In the genomic region with DNA sequence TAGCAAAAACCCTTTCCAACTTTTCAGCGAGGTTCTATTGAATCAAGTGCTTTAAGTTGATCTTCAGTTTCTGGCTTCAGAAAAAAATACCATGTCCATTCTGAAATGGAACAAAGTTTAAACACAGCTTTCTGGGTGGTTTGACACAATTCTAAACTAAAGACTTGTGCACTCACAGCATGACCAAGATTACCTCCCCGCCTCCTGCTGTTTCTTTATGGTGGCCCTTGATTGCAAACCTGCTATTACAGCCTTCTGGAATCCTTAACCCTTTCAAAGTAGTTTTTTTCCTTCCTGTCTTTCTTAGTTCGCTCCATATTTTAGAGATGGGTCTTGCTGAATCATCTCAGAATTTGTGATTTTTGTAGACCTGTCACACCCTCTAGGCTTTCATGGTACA, we compare ENCODE assay signal across 20 cellular contexts.
A peak's percentile ranks its signal among the peaks of the same experiment; 100 is the strongest.
DNase-seq lines count a peak whose midpoint lies in the region; ATAC-seq, FAIRE-seq and TF ChIP-seq lines count a peak whose summit lies in the region.
"Had no signal": no experiment of that assay in that cellular context is flagged by ENCODE, and none has a peak within 500 bp of the region (broad histone marks: within the 10 kb centered on the region; RNA-seq: fewer than 3 reads in every experiment).

No MANE protein-coding gene starts in this region.

- FAIRE-seq in H1 (lab: Jason Lieb, UNC), result peak; percentile 50
- FAIRE-seq: H54 had no signal

- no peak overlapping the region for H2AK5ac ChIP-seq in H1 (ENCODE audit: low read depth, low read length)

- WGBS in H1 (ENCODE audit: extremely low coverage in 1 of 2, insufficient coverage in 1 of 2, insufficient read length in 1 of 2, insufficient replicate concordance in 2 of 2, low coverage in 1 of 2, low lambda C conversion rate in 2 of 2, missing lambda C conversion rate in 1 of 2), 2 experiments, result 47% methylated on average over 3 of the region's 3 CpGs; no CpG with 5 or more reads in 1 of the 2 experiments

- H3K14ac ChIP-seq in H1 (ENCODE audit: insufficient read length), result no peak overlapping the region

- H3F3A ChIP-seq in neural progenitor cell (ENCODE audit: low read depth), result peaks cover 35% of the 10 kb centered on the region

- H3K4me3 Mint-ChIP-seq in neural progenitor cell, result no peak overlapping the region
- H3K4me3 Mint-ChIP-seq in naive thymus-derived CD8-positive, alpha-beta T cell, result no peak overlapping the region
- H3K4me3 Mint-ChIP-seq in activated T-cell treated with anti-CD3 and anti-CD28 coated beads, Interleukin-2, amount 50 U/mL, for 24 hours, result no peak overlapping the region
- H3K4me3 Mint-ChIP-seq: CD14-positive monocyte had no signal

- no peak for ATAC-seq in naive thymus-derived CD8-positive, alpha-beta T cell

- H4K8ac ChIP-seq in H1 (ENCODE audit: extremely low read depth, insufficient read depth, low read length), result no peak overlapping the region

- H2BK120ac ChIP-seq in H1 (replicated peaks; ENCODE audit: low read depth, low read length), result no peak overlapping the region

- H3K4me3 ChIP-seq in H7 (ENCODE audit: insufficient read depth, low read depth, low read length) (no peak overlapping the region), H1 (ENCODE audit: extremely low read depth in 1 of 4, insufficient read depth in 2 of 4, low read depth in 3 of 4, low read length in 4 of 4) (no peak overlapping the region), neural progenitor cell (peak overlapping the region; percentile 27)
- H3K4me3 ChIP-seq: PC-9 had no signal

- no peak overlapping the region for H2BK15ac ChIP-seq in H1 (ENCODE audit: low read length)

- no peak for TF ChIP-seq CTCF in H1 (IDR thresholded peaks at IDR 0.05; ENCODE audit: control extremely low read depth in 1 of 3, insufficient read depth in 1 of 3, low read depth in 1 of 3, low read length in 3 of 3)
- no peak for TF ChIP-seq CTCF in neural progenitor cell (IDR thresholded peaks at IDR 0.05)

- POLR2A ChIA-PET in H1 (lab: Charles Lee; ENCODE audit: partially characterized antibody), result no interaction called here
- POLR2A ChIA-PET in naive thymus-derived CD8-positive, alpha-beta T cell (lab: Charles Lee), result no interaction called here

- no peak for TF ChIP-seq POLR2A in H1 (IDR thresholded peaks at IDR 0.05; ENCODE audit: control extremely low read depth in 1 of 2, low read depth in 2 of 2, low read length in 2 of 2)

- peak overlapping the region; percentile 22 for H4K5ac ChIP-seq in H1 (ENCODE audit: insufficient read length, low read depth, low read length)

- H3K9me3 Mint-ChIP-seq in neural progenitor cell, result peaks cover 16% of the 10 kb centered on the region
- H3K9me3 Mint-ChIP-seq in naive thymus-derived CD8-positive, alpha-beta T cell, result peaks cover 0 to 4% (median 0%) of the 10 kb centered on the region in 9 donors
- H3K9me3 Mint-ChIP-seq in activated T-cell treated with anti-CD3 and anti-CD28 coated beads, Interleukin-2, amount 50 U/mL, for 24 hours, result no peaks in the 10 kb centered on the region

- H3K4me1 Mint-ChIP-seq in neural progenitor cell, result peaks cover 24% of the 10 kb centered on the region
- peaks cover 0 to 2% (median 0%) of the 10 kb centered on the region in 4 donors for H3K4me1 Mint-ChIP-seq in naive thymus-derived CD8-positive, alpha-beta T cell
- no peaks in the 10 kb centered on the region for H3K4me1 Mint-ChIP-seq in activated T-cell treated with anti-CD3 and anti-CD28 coated beads, Interleukin-2, amount 50 U/mL, for 24 hours (ENCODE audit: low read depth)
- H3K4me1 Mint-ChIP-seq: CD14-positive monocyte had no signal

- H2AFZ ChIP-seq in H1 (ENCODE audit: low read length) (no peak overlapping the region), neural progenitor cell (replicated peaks) (no peak overlapping the region)
- H2AFZ ChIP-seq: PC-9 had no signal

- CTCF ChIA-PET in H1 (lab: Charles Lee; ENCODE audit: partially characterized antibody), result interaction anchor here (0.6 to 5.2 kb wide), 19 partner anchors 8 to 1111 kb away, joined by 3 to 26 read pairs (median 5); partner anchors contain the start of gene FBN2

- H3K79me1 ChIP-seq in H1 (ENCODE audit: low read depth, low read length), result no peaks in the 10 kb centered on the region

- no peak overlapping the region for H3K27ac ChIP-seq in H1 (ENCODE audit: low read depth, low read length)
- H3K27ac ChIP-seq in neural progenitor cell, result peak overlapping the region; percentile 73
- H3K27ac ChIP-seq: HL-60, PC-9, RWPE1 had no signal

- no peak overlapping the region for H3K56ac ChIP-seq in H1 (replicated peaks; ENCODE audit: insufficient read length, low read depth, low read length)

- no peak overlapping the region for H2BK5ac ChIP-seq in H1 (ENCODE audit: low read depth, low read length)

- H3K4me1 ChIP-seq in H1 (replicated peaks in 1 of 4; ENCODE audit: control insufficient read depth in 3 of 4, insufficient read depth in 4 of 4, low read length in 3 of 4), result peaks cover 0 to 3% (median 0%) of the 10 kb centered on the region in 4 experiments; a peak in 3 of 7 replicates
- H3K4me1 ChIP-seq in neural progenitor cell, result peaks cover 35% of the 10 kb centered on the region

- H3K36me3 Mint-ChIP-seq in neural progenitor cell, result no peaks in the 10 kb centered on the region
- no peaks in the 10 kb centered on the region for H3K36me3 Mint-ChIP-seq in naive thymus-derived CD8-positive, alpha-beta T cell
- no peaks in the 10 kb centered on the region for H3K36me3 Mint-ChIP-seq in activated T-cell treated with anti-CD3 and anti-CD28 coated beads, Interleukin-2, amount 50 U/mL, for 24 hours (ENCODE audit: low read depth)
- H3K36me3 Mint-ChIP-seq: CD14-positive monocyte had no signal

- no peak overlapping the region for H4K91ac ChIP-seq in H1 (replicated peaks; ENCODE audit: insufficient read length, low read length)

- H2BK20ac ChIP-seq in H1 (ENCODE audit: low read length), result no peak overlapping the region

- H3K23me2 ChIP-seq in H1 (ENCODE audit: low read depth, low read length), result no peaks in the 10 kb centered on the region

- H3K23ac ChIP-seq in H1 (ENCODE audit: insufficient read length), result no peak overlapping the region

- H3K27me3 Mint-ChIP-seq in neural progenitor cell (ENCODE audit: insufficient read depth, low read depth), result peaks cover 9% of the 10 kb centered on the region
- peaks cover 0 to 17% (median 3%) of the 10 kb centered on the region in 5 donors for H3K27me3 Mint-ChIP-seq in naive thymus-derived CD8-positive, alpha-beta T cell
- no peaks in the 10 kb centered on the region for H3K27me3 Mint-ChIP-seq in activated T-cell treated with anti-CD3 and anti-CD28 coated beads, Interleukin-2, amount 50 U/mL, for 24 hours

- H3K27ac Mint-ChIP-seq in neural progenitor cell, result no peak overlapping the region
- H3K27ac Mint-ChIP-seq in naive thymus-derived CD8-positive, alpha-beta T cell, result no peak overlapping the region
- no peak overlapping the region for H3K27ac Mint-ChIP-seq in activated T-cell treated with anti-CD3 and anti-CD28 coated beads, Interleukin-2, amount 50 U/mL, for 24 hours
- H3K27ac Mint-ChIP-seq: CD14-positive monocyte had no signal

- H3K27me3 ChIP-seq in H7 (ENCODE audit: control insufficient read depth, insufficient read depth, low read length), result no peaks in the 10 kb centered on the region
- no peaks in the 10 kb centered on the region for H3K27me3 ChIP-seq in H1 (replicated peaks in 1 of 4; ENCODE audit: control insufficient read depth in 3 of 4, extremely low read depth in 1 of 4, insufficient read depth in 3 of 4, low read length in 3 of 4)
- no peaks in the 10 kb centered on the region for H3K27me3 ChIP-seq in neural progenitor cell

- H4K20me1 ChIP-seq in H1 (replicated peaks in 1 of 2; ENCODE audit: control insufficient read depth in 1 of 2, insufficient read depth in 2 of 2, low read length in 2 of 2), result no peaks in the 10 kb centered on the region
- H4K20me1 ChIP-seq in neural progenitor cell (ENCODE audit: low read depth), result no peaks in the 10 kb centered on the region

- H3K18ac ChIP-seq in H1 (ENCODE audit: extremely low read depth, low read length), result no peak overlapping the region

- DNase-seq in H7, result peak; percentile 8
- peak; percentile 26 for DNase-seq in NCI-H146 (lab: John Stamatoyannopoulos, UW)
- no peak for DNase-seq in H1 (ENCODE audit: low read depth in 1 of 2, low spot score in 2 of 2)
- peak; percentile 77 for DNase-seq in neural progenitor cell (ENCODE audit: low spot score)
- DNase-seq in naive thymus-derived CD8-positive, alpha-beta T cell, result no peak
- no peak for DNase-seq in activated T-cell treated with anti-CD3 and anti-CD28 coated beads, Interleukin-2, amount 50 U/mL, for 24 hours
- no peak for DNase-seq in NCI-H2081 treated with DMSO at 0.1 percent for 48 hours (lab: John Stamatoyannopoulos, UW)
- DNase-seq: DMS79, IMR-90, Karpas-422, NCI-H1048, NCI-H1694, NCI-H2227 treated with DMSO at 0.1 percent for 48 hours, NCI-H510A treated with DMSO at 0.1 percent for 48 hours, PC-9, SIG-M5 had no signal

- no peak overlapping the region for H3K4ac ChIP-seq in H1 (replicated peaks; ENCODE audit: insufficient read length, low read depth, low read length)

- peak overlapping the region in 1 of 2 experiments; percentile 14; a peak in 2 of 4 replicates for H3K4me2 ChIP-seq in H1 (ENCODE audit: insufficient read depth in 1 of 2, low read depth in 2 of 2, low read length in 2 of 2)
- peak overlapping the region; percentile 69 for H3K4me2 ChIP-seq in neural progenitor cell
- H3K4me2 ChIP-seq: PC-9 had no signal

- H3K79me2 ChIP-seq in H1 (ENCODE audit: control insufficient read depth in 1 of 2, insufficient read depth in 2 of 2, low read length in 2 of 2) (no peaks in the 10 kb centered on the region), neural progenitor cell (ENCODE audit: low read depth) (no peaks in the 10 kb centered on the region)

- H2BK12ac ChIP-seq in H1 (ENCODE audit: low read depth, low read length), result no peak overlapping the region

- H3K36me3 ChIP-seq in H7 (replicated peaks; ENCODE audit: control insufficient read depth, insufficient read depth, low read length) (no peaks in the 10 kb centered on the region), H1 (ENCODE audit: control insufficient read depth in 2 of 4, insufficient read depth in 4 of 4, low read length in 3 of 4) (no peaks in the 10 kb centered on the region; a peak in 1 of 8 replicates), neural progenitor cell (no peaks in the 10 kb centered on the region)

- H3K9me3 ChIP-seq in H1 (ENCODE audit: insufficient read depth in 2 of 2, low read depth in 1 of 2, low read length in 1 of 2) (peaks cover 3 to 11% of the 10 kb centered on the region in 2 experiments; a peak in 1 of 4 replicates), neural progenitor cell (ENCODE audit: low read depth) (no peaks in the 10 kb centered on the region)

- TF ChIP-seq RAD21 in H1 (IDR thresholded peaks at IDR 0.05 in 1 of 2, conservative IDR thresholded peaks at IDR 0.05 in 1 of 2; ENCODE audit: low read depth in 2 of 2, low read length in 2 of 2), result no peak

- H3K9ac ChIP-seq in H1 (replicated peaks in 1 of 4; ENCODE audit: extremely low read depth in 1 of 4, low read depth in 3 of 4, low read length in 3 of 4) (no peak overlapping the region), neural progenitor cell (no peak overlapping the region)

- TF ChIP-seq EP300 in H1 (IDR thresholded peaks at IDR 0.05; ENCODE audit: borderline replicate concordance in 1 of 2, low read depth in 2 of 2, low read length in 2 of 2), result no peak

TF ChIP-seq in H1, 55 proteins besides CTCF, POLR2A, EP300 and RAD21 (continues in another document):
- TF ChIP-seq MAFK (IDR thresholded peaks at IDR 0.05; ENCODE audit: low read depth, low read length), result no peak

Comparison
In these comparisons a context has a peak if more than half of its experiments do, and no peak if none do; other contexts are left out.
1. DNase-seq: peak in H7 (single experiment), NCI-H146 (single experiment) and neural progenitor cell (single experiment); none in H1 (0 of 2), naive thymus-derived CD8-positive, alpha-beta T cell (0 of 10), activated T-cell treated with anti-CD3 and anti-CD28 coated beads, Interleukin-2, amount 50 U/mL, for 24 hours (single experiment) and NCI-H2081 treated with DMSO at 0.1 percent for 48 hours (single experiment).